Comparison of ENCODE assay signal across 14 cellular contexts in the genomic region with DNA sequence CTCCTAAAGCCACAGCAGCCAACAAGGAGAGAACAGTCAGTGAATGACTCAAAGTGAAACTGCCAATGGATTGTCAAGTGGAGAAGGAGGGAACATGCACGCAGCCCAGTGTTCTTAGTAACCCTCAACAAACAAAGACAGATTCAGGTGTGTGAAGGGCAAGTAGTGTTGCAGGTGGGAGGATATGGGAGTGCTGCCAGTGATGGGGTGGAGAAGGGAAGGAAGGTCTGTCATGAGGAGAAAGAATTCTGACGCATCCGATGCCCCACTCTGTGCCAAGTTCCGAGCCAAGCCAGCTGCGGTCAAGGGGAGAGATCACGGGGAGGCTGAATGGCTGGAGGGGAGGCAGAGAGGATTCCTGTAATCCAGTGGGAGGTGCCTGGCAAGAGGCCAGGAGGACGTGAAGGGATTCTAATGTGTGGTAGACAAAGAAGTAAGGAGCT. TPM values are rescaled to one million over a fixed set of nuclear protein-coding genes. Genes with fewer than 3 reads are reported as not detected.
DNase-seq lines count a peak whose midpoint lies in the region; ATAC-seq and TF ChIP-seq lines count a peak whose summit lies in the region.
"Had no signal": no experiment of that assay in that cellular context is flagged by ENCODE, and none has a peak within 500 bp of the region (broad histone marks: within the 10 kb centered on the region; RNA-seq: fewer than 3 reads in every experiment).

No MANE protein-coding gene starts in this region.

- H3K36me3 ChIP-seq in MG63: peaks cover 6% of the 10 kb centered on the region
- H3K36me3 ChIP-seq: vagina had no signal

- no peak for TF ChIP-seq CTCF in omental fat pad (IDR thresholded peaks at IDR 0.05)
- no peak for TF ChIP-seq CTCF in GM10266 (IDR thresholded peaks at IDR 0.05; ENCODE audit: control insufficient read depth, insufficient read depth, low read depth, missing control alignments)

- H3K27me3 Mint-ChIP-seq in effector memory CD8-positive, alpha-beta T cell: no peaks in the 10 kb centered on the region
- H3K27me3 Mint-ChIP-seq: activated CD8-positive, alpha-beta T cell treated with anti-CD3 and anti-CD28 coated beads for 36 hours; IgD-negative memory B cell; naive B cell had no signal

- DNase-seq in DMS53 treated with DMSO at 0.1 percent for 48 hours (lab: John Stamatoyannopoulos, UW; ENCODE audit: unreplicated experiment) (peak; percentile 80), NCI-H345 treated with DMSO at 0.1 percent for 48 hours (lab: John Stamatoyannopoulos, UW; ENCODE audit: unreplicated experiment) (peak; percentile 21), omental fat pad (ENCODE audit: low spot score) (peak; percentile 86), GM10266 (ENCODE audit: extremely low spot score) (no peak), MG63 (no peak)
- DNase-seq in effector memory CD8-positive, alpha-beta T cell: no peak
- no peak for DNase-seq in activated CD4-positive, alpha-beta T cell treated with anti-CD3 and anti-CD28 coated beads for 48 hours
- DNase-seq: activated CD8-positive, alpha-beta T cell treated with anti-CD3 and anti-CD28 coated beads for 36 hours; naive B cell; SHP77; stimulated activated CD4-positive, alpha-beta T cell treated with anti-CD3 and anti-CD28 coated beads, Interleukin-1b, Interleukin-23, amount 100 ng/mL, for 48 hours had no signal

- H3K4me3 ChIP-seq in MG63: no peak overlapping the region
- H3K4me3 ChIP-seq: vagina had no signal

- H3K9me3 ChIP-seq in MG63: no peaks in the 10 kb centered on the region
- H3K9me3 ChIP-seq: vagina had no signal

- no peaks in the 10 kb centered on the region for H3K9me3 Mint-ChIP-seq in effector memory CD8-positive, alpha-beta T cell
- H3K9me3 Mint-ChIP-seq: activated CD8-positive, alpha-beta T cell treated with anti-CD3 and anti-CD28 coated beads for 36 hours; IgD-negative memory B cell; naive B cell had no signal

- no peak overlapping the region for H3K4me3 Mint-ChIP-seq in effector memory CD8-positive, alpha-beta T cell
- H3K4me3 Mint-ChIP-seq: activated CD8-positive, alpha-beta T cell treated with anti-CD3 and anti-CD28 coated beads for 36 hours; naive B cell had no signal

- no peaks in the 10 kb centered on the region for H3K27me3 ChIP-seq in MG63
- H3K27me3 ChIP-seq: vagina had no signal

- no peak for ATAC-seq in effector memory CD8-positive, alpha-beta T cell (replicated peaks)
- peak; percentile 85 for ATAC-seq in omental fat pad (ENCODE audit: low FRiP score)
- no peak for ATAC-seq in HG03520 (IDR thresholded peaks at IDR 0.05; ENCODE audit: unreplicated experiment)
- ATAC-seq: activated CD8-positive, alpha-beta T cell treated with anti-CD3 and anti-CD28 coated beads for 36 hours had no signal

- peak overlapping the region; percentile 96 to 98 for H3K27ac Mint-ChIP-seq in effector memory CD8-positive, alpha-beta T cell
- H3K27ac Mint-ChIP-seq: activated CD8-positive, alpha-beta T cell treated with anti-CD3 and anti-CD28 coated beads for 36 hours had no signal

- H3K36me3 Mint-ChIP-seq in effector memory CD8-positive, alpha-beta T cell (ENCODE audit: insufficient read depth): peaks cover 14% of the 10 kb centered on the region

- peaks cover 48 to 61% of the 10 kb centered on the region in 2 donors for H3K4me1 Mint-ChIP-seq in effector memory CD8-positive, alpha-beta T cell (ENCODE audit: low read depth in 2 of 2)

RNA-seq across cellular contexts. Expression of gene CAST, which starts 56.5 kb away (rescaled TPM):
- 100 to 1,000 TPM; 224 to 362 (median 285) TPM for total RNA-seq in omental fat pad
- total RNA-seq in MG63 (2014; rRNA removed; shearing (Covaris generic); ENCODE audit: low replicate concordance): 136 and 150 TPM in 2 replicates

Comparison
In these comparisons a context has a peak if more than half of its experiments do, and no peak if none do; other contexts are left out.
1. DNase-seq: peak in DMS53 treated with DMSO at 0.1 percent for 48 hours (single experiment), NCI-H345 treated with DMSO at 0.1 percent for 48 hours (single experiment) and omental fat pad (single experiment); none in effector memory CD8-positive, alpha-beta T cell (0 of 3), GM10266 (single experiment), activated CD4-positive, alpha-beta T cell treated with anti-CD3 and anti-CD28 coated beads for 48 hours (single experiment) and MG63 (single experiment).